In the genomic region with DNA sequence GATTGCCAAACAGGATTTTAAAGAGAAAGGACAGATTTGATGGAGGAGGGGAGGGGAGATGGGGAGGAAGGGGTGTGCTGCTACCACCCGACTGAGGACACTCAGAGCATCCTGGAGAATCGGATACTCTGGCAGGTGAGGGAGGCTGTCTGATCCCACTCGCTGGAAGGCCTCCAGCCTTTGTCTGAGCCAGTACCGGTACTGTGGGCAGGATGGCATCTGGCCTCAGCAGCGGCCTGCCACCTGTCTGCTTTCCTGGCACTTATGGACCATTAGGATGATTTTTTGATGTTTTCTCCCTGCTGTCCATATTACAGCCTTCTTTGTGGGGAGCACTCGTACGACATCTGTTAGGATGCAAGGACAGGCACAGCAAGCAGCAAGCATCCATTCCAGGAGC, we compare ENCODE assay signal across 10 cellular contexts. TPM values are rescaled to one million over a fixed set of nuclear protein-coding genes. Genes with fewer than 3 reads are reported as not detected.
A peak's percentile ranks its signal among the peaks of the same experiment; 100 is the strongest.
DNase-seq lines count a peak whose midpoint lies in the region; ATAC-seq and TF ChIP-seq lines count a peak whose summit lies in the region.
"Had no signal": no experiment of that assay in that cellular context is flagged by ENCODE, and none has a peak within 500 bp of the region (broad histone marks: within the 10 kb centered on the region; RNA-seq: fewer than 3 reads in every experiment).

No MANE protein-coding gene starts in this region.

- no peaks in the 10 kb centered on the region for H4K20me1 ChIP-seq in GM23248 (ENCODE audit: insufficient read depth)

- in situ Hi-C loops in GM23248 (cut with MboI): no loop called here

- H3K4me1 ChIP-seq in GM23248 (ENCODE audit: insufficient read depth): peaks cover 45% of the 10 kb centered on the region
- peaks cover 0 to 95% (median 89%) of the 10 kb centered on the region in 4 donors for H3K4me1 ChIP-seq in sigmoid colon

- peaks cover 59 to 80% of the 10 kb centered on the region in 2 donors for H3K4me1 Mint-ChIP-seq in effector memory CD8-positive, alpha-beta T cell (ENCODE audit: low read depth in 2 of 2)

- no peak for DNase-seq in GM23248
- peak; percentile 40 for DNase-seq in NCI-H2171 (lab: John Stamatoyannopoulos, UW)
- no peak for DNase-seq in effector memory CD8-positive, alpha-beta T cell
- no peak for DNase-seq in sigmoid colon
- DNase-seq in left lobe of liver (ENCODE audit: low spot score): no peak
- no peak for DNase-seq in epidermal melanocyte (ENCODE audit: insufficient read length, low spot score)
- DNase-seq: activated T-cell treated with anti-CD3 and anti-CD28 coated beads, Interleukin-2, amount 50 U/mL, for 4 hours; kidney; occipital lobe had no signal

- no peaks in the 10 kb centered on the region for H3K9me3 Mint-ChIP-seq in effector memory CD8-positive, alpha-beta T cell
- H3K9me3 Mint-ChIP-seq: activated T-cell treated with anti-CD3 and anti-CD28 coated beads, Interleukin-2, amount 50 U/mL, for 4 hours had no signal

- H3K9ac ChIP-seq in GM23248: no peak overlapping the region

- H3K4me3 ChIP-seq in GM23248 (no peak overlapping the region), sigmoid colon (no peak overlapping the region)

- intact Hi-C loops in sigmoid colon (cut with DNase I): no loop called here

- no peak for TF ChIP-seq EP300 in sigmoid colon (IDR thresholded peaks at IDR 0.05)

- H3K36me3 ChIP-seq in GM23248 (ENCODE audit: low read depth) (no peaks in the 10 kb centered on the region), sigmoid colon (peaks cover 0 to 11% (median 4%) of the 10 kb centered on the region in 4 donors)

- H3K27ac Mint-ChIP-seq in effector memory CD8-positive, alpha-beta T cell: peak overlapping the region; percentile 84 to 95

- no peak for TF ChIP-seq POLR2A in sigmoid colon (IDR thresholded peaks at IDR 0.05)

- H3K36me3 Mint-ChIP-seq in effector memory CD8-positive, alpha-beta T cell (ENCODE audit: insufficient read depth): peaks cover 36% of the 10 kb centered on the region

- H3K79me2 ChIP-seq in GM23248 (ENCODE audit: insufficient read depth): peaks cover 100% of the 10 kb centered on the region

- no peak overlapping the region for H2AFZ ChIP-seq in GM23248

- no peak for ATAC-seq in effector memory CD8-positive, alpha-beta T cell (replicated peaks)
- ATAC-seq in GM18873 (IDR thresholded peaks at IDR 0.05; ENCODE audit: low FRiP score, unreplicated experiment) (no peak), left lobe of liver (no peak)

- peak overlapping the region; percentile 21 for H3K4me2 ChIP-seq in GM23248 (ENCODE audit: unreplicated experiment)

- no peak for TF ChIP-seq CTCF in sigmoid colon (IDR thresholded peaks at IDR 0.05)

- no peaks in the 10 kb centered on the region for H3K9me3 ChIP-seq in GM23248 (ENCODE audit: low read depth)
- no peaks in the 10 kb centered on the region for H3K9me3 ChIP-seq in sigmoid colon

- H3K27ac ChIP-seq in GM23248 (peak overlapping the region; percentile 32), sigmoid colon (peak overlapping the region; percentile 77 to 98 (median 92))

- H3K27me3 ChIP-seq in GM23248 (replicated peaks; ENCODE audit: insufficient read depth) (no peaks in the 10 kb centered on the region), sigmoid colon (no peaks in the 10 kb centered on the region)

- H3K4me3 Mint-ChIP-seq in effector memory CD8-positive, alpha-beta T cell: peak overlapping the region; percentile 59 to 66

- H3K9me2 ChIP-seq in GM23248 (ENCODE audit: insufficient read depth): no peaks in the 10 kb centered on the region

- H3K27me3 Mint-ChIP-seq in effector memory CD8-positive, alpha-beta T cell: no peaks in the 10 kb centered on the region

- WGBS in GM23248 (ENCODE audit: low coverage in 1 of 2, low lambda C conversion rate in 2 of 2, missing lambda C conversion rate in 2 of 2), 2 experiments: 66 to 74% methylated on average over 6 to 7 of the region's 7 CpGs
- 85 to 92% methylated on average over 7 of the region's 7 CpGs for WGBS in sigmoid colon, 2 donors

- H3F3A ChIP-seq in GM23248 (ENCODE audit: insufficient read depth): peaks cover 41% of the 10 kb centered on the region

RNA-seq across cellular contexts. Expression of gene ATP2B4, which starts 11.4 kb away (rescaled TPM):
- total RNA-seq in GM23248 (2014; rRNA removed; shearing (Covaris generic)): 82.8 and 86.6 TPM in 2 replicates
- polyA plus RNA-seq in GM23248 (2016; fragmentation: Nextera tagmentation; extraction: Ambion mirVana) (49.5 and 49.7 TPM in 2 replicates), sigmoid colon (10 to 100 TPM in 1 of 3 donors, 1 to 10 TPM in 2; 1.6 to 34.5 (median 4.2) TPM)
- total RNA-seq in sigmoid colon (100 to 1,000 TPM; 229 to 595 (median 347) TPM), left lobe of liver (9.9 TPM)
